31 cellular contexts compared by ENCODE assay signal in the genomic region with DNA sequence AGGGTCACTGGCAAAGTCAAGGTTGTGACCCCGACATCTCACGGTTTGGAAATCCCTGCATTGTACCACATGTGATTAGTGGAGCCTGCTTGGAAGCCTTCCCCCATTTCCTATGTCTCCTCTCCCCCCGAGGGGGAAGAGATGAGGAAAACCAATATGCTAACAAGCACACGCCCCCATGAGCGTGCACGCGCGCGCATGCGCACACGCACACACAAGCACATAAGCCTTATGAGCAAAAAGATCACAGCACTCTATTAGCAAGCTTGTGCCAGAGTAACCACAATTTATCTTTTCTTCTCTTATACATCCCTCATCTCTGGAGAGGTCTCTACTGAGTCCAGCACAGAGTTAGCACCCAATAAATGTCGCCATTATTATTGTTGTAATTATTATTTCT. TPM values are rescaled to one million over a fixed set of nuclear protein-coding genes. Genes with fewer than 3 reads are reported as not detected.
"Had no signal": no experiment of that assay in that cellular context is flagged by ENCODE, and none has a peak within 500 bp of the region (broad histone marks: within the 10 kb centered on the region; RNA-seq: fewer than 3 reads in every experiment).

No MANE protein-coding gene starts in this region.

- DNase-seq: naive B cell; naive thymus-derived CD8-positive, alpha-beta T cell; nephron progenitor cell; occipital lobe; ovary; posterior cingulate gyrus; psoas muscle; right cardiac atrium; right lobe of liver; sigmoid colon; small intestine; stimulated activated CD4-positive, alpha-beta T cell treated with anti-CD3 and anti-CD28 coated beads, Interleukin-15, amount 100 ng/mL, for 24 hours; stimulated activated CD4-positive, alpha-beta T cell treated with anti-CD3 and anti-CD28 coated beads, Interleukin-4, amount 100 ng/mL, for 1 hour; stimulated activated CD4-positive, alpha-beta T cell treated with anti-CD3 and anti-CD28 coated beads, Interleukin-4, amount 100 ng/mL, for 4 hours; stimulated activated CD8-positive, alpha-beta memory T cell treated with anti-CD3 and anti-CD28 coated beads, Interleukin-4, amount 100 ng/mL, for 48 hours; stimulated activated naive CD4-positive, alpha-beta T cell; stimulated activated naive CD8-positive, alpha-beta T cell treated with anti-CD3 and anti-CD28 coated beads, Interleukin-15, amount 100 ng/mL, for 72 hours; stimulated activated naive CD8-positive, alpha-beta T cell treated with anti-CD3 and anti-CD28 coated beads, Interleukin-15, Interleukin-2, amounts not matched to agents 100 U/mL and 50 U/mL, for 24 hours; substantia nigra; testis; transverse colon; upper lobe of left lung had no signal

- H3K4me1 ChIP-seq: parathyroid adenoma, psoas muscle, right lobe of liver, sigmoid colon, testis, tibial artery, transverse colon, upper lobe of left lung, vagina had no signal

- H3K27ac Mint-ChIP-seq: naive B cell; natural killer cell treated with Interleukin-12 subunit alpha and Interleukin-12 subunit beta and Interleukin-15 and Interleukin-18, amount 100 ng/mL, for 72 hours; nephron progenitor cell; progenitor cell of endocrine pancreas; stimulated activated memory B cell treated with anti-CD40 and anti-IgM and Interleukin-4, amounts not matched to agents 10 μg/mL and 1 μg/mL and 100 μg/mL, for 72 hours; stimulated activated naive CD8-positive, alpha-beta T cell treated with anti-CD3 and anti-CD28 coated beads, Interleukin-15, amount 100 ng/mL, for 72 hours had no signal

- H3K27ac ChIP-seq: ovary, parathyroid adenoma, psoas muscle, right lobe of liver, sigmoid colon, suprapubic skin, testis, tibial artery, transverse colon, upper lobe of left lung, vagina had no signal

- H3K36me3 Mint-ChIP-seq: naive B cell; naive thymus-derived CD8-positive, alpha-beta T cell; natural killer cell treated with Interleukin-12 subunit alpha and Interleukin-12 subunit beta and Interleukin-15 and Interleukin-18, amount 100 ng/mL, for 72 hours; stimulated activated memory B cell treated with anti-CD40 and anti-IgM and Interleukin-4, amounts not matched to agents 10 μg/mL and 1 μg/mL and 100 μg/mL, for 72 hours had no signal

- H3K4me1 Mint-ChIP-seq: naive B cell; stimulated activated naive CD8-positive, alpha-beta T cell treated with anti-CD3 and anti-CD28 coated beads, Interleukin-15, amount 100 ng/mL, for 72 hours had no signal

- H3K9me3 Mint-ChIP-seq: naive thymus-derived CD8-positive, alpha-beta T cell; natural killer cell treated with Interleukin-12 subunit alpha and Interleukin-12 subunit beta and Interleukin-15 and Interleukin-18, amount 100 ng/mL, for 72 hours; nephron progenitor cell; neural crest cell; stimulated activated memory B cell treated with anti-CD40 and anti-IgM and Interleukin-4, amounts not matched to agents 10 μg/mL and 1 μg/mL and 100 μg/mL, for 72 hours; stimulated activated naive CD8-positive, alpha-beta T cell treated with anti-CD3 and anti-CD28 coated beads, Interleukin-15, amount 100 ng/mL, for 72 hours had no signal

- H3K9me3 ChIP-seq: ovary, psoas muscle, right lobe of liver, suprapubic skin, testis, tibial artery, transverse colon, upper lobe of left lung, vagina had no signal

- H3K36me3 ChIP-seq: ovary, right lobe of liver, sigmoid colon, suprapubic skin, tibial artery, transverse colon, upper lobe of left lung, vagina had no signal

- H3K9ac ChIP-seq: parathyroid adenoma had no signal

- H2AFZ ChIP-seq: parathyroid adenoma had no signal

- H3K4me3 ChIP-seq: ovary, psoas muscle, right lobe of liver, sigmoid colon, suprapubic skin, testis, tibial artery, transverse colon, upper lobe of left lung, vagina had no signal

- H3K79me2 ChIP-seq: parathyroid adenoma had no signal

- H3K4me3 Mint-ChIP-seq: naive B cell; naive thymus-derived CD8-positive, alpha-beta T cell; natural killer cell treated with Interleukin-12 subunit alpha and Interleukin-12 subunit beta and Interleukin-15 and Interleukin-18, amount 100 ng/mL, for 72 hours; nephron progenitor cell; neural crest cell; stimulated activated memory B cell treated with anti-CD40 and anti-IgM and Interleukin-4, amounts not matched to agents 10 μg/mL and 1 μg/mL and 100 μg/mL, for 72 hours; stimulated activated naive CD8-positive, alpha-beta T cell treated with anti-CD3 and anti-CD28 coated beads, Interleukin-15, amount 100 ng/mL, for 72 hours had no signal

- FAIRE-seq: small intestine, urothelium cell line had no signal

- H3K27me3 ChIP-seq: ovary, right lobe of liver, sigmoid colon, suprapubic skin, testis, tibial artery, transverse colon, upper lobe of left lung, vagina had no signal

- H3K27me3 Mint-ChIP-seq: stimulated activated naive CD8-positive, alpha-beta T cell treated with anti-CD3 and anti-CD28 coated beads, Interleukin-15, amount 100 ng/mL, for 72 hours had no signal

RNA-seq across cellular contexts. Expression of a gene that starts 31.8 kb away (rescaled TPM):
- total RNA-seq: natural killer cell treated with Interleukin-12 subunit alpha and Interleukin-12 subunit beta and Interleukin-15 and Interleukin-18, amount 100 ng/mL, for 72 hours had no signal
